In the genomic region with DNA sequence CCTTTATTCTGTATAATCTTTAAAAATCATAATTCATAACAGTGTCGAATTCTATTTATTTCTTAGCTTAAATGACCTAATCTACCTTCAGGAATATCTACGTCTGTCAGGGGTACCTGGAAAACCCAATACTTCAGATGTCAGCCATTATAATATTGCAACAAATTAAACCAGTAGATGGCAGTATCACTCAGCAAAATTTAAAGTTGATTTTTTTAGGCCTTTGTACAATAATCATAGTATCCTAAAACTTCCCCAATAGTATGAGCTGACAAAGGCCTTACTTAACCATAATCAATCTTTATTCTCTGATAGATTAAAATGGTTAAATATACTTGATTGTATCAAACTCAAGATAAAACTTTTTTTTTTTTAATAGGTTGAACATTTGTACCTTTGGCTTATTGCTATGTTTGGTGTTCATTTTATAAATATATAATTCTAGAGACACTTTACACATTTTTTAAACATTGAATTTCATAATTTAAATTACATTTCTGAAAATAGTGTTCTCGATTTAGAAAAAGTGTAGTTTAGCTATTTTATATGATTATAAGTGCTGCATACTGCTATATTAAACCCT, we compare ENCODE assay signal across 8 cellular contexts.
DNase-seq lines count a peak whose midpoint lies in the region; ATAC-seq, FAIRE-seq and TF ChIP-seq lines count a peak whose summit lies in the region.

No MANE protein-coding gene starts in this region.

- no peak overlapping the region for H3K4me3 ChIP-seq in bronchial epithelial cell (ENCODE audit: low read depth, low read length)

- no peak for FAIRE-seq in bronchial epithelial cell (lab: Jason Lieb, UNC)

- TF ChIP-seq CTCF in bronchial epithelial cell (IDR thresholded peaks at IDR 0.05; ENCODE audit: insufficient read depth, low read length, severe bottlenecking): peak; percentile 23
- TF ChIP-seq CTCF in nephron progenitor cell (IDR thresholded peaks at IDR 0.05): peak; percentile 69

- H3K36me3 ChIP-seq in bronchial epithelial cell (ENCODE audit: control insufficient read depth, insufficient read depth, low read length): no peaks in the 10 kb centered on the region

- no peaks in the 10 kb centered on the region for H3K27me3 ChIP-seq in bronchial epithelial cell (ENCODE audit: control insufficient read depth, insufficient read depth, low read length)

- no peaks in the 10 kb centered on the region for H3K4me1 Mint-ChIP-seq in nephron progenitor cell

- peaks cover 4% of the 10 kb centered on the region for H3K9me3 Mint-ChIP-seq in nephron progenitor cell

- no peak overlapping the region for H3K27ac Mint-ChIP-seq in nephron progenitor cell

- ATAC-seq in GM21528 (IDR thresholded peaks at IDR 0.05; ENCODE audit: low FRiP score, unreplicated experiment): peak; percentile 60
- no peak for ATAC-seq in GM21576 (IDR thresholded peaks at IDR 0.05; ENCODE audit: unreplicated experiment)

- H3K36me3 Mint-ChIP-seq in nephron progenitor cell (ENCODE audit: low read depth): peaks cover 3% of the 10 kb centered on the region

- no peaks in the 10 kb centered on the region for H3K27me3 Mint-ChIP-seq in nephron progenitor cell (ENCODE audit: low read depth, poor library complexity)

- H3K4me3 Mint-ChIP-seq in nephron progenitor cell: no peak overlapping the region

- DNase-seq in COLO829 (ENCODE audit: low spot score) (peak; percentile 8), NCI-H1694 (lab: John Stamatoyannopoulos, UW) (peak; percentile 3), bronchial epithelial cell (ENCODE audit: low read depth) (peak; percentile 35), nephron progenitor cell (no peak), NCI-H774 (lab: John Stamatoyannopoulos, UW) (no peak)
- DNase-seq in stimulated activated naive CD4-positive, alpha-beta T cell treated with Interleukin-2 at 50 U/mL for 16 hours (lab: John Stamatoyannopoulos, UW): no peak

Comparison
In these comparisons a context has a peak if more than half of its experiments do, and no peak if none do; other contexts are left out.
1. DNase-seq: peak in COLO829 (single experiment), NCI-H1694 (single experiment) and bronchial epithelial cell (single experiment); none in nephron progenitor cell (single experiment), NCI-H774 (single experiment) and stimulated activated naive CD4-positive, alpha-beta T cell treated with Interleukin-2 at 50 U/mL for 16 hours (single experiment).